Comparison of ENCODE assay signal across 26 cellular contexts in the genomic region with DNA sequence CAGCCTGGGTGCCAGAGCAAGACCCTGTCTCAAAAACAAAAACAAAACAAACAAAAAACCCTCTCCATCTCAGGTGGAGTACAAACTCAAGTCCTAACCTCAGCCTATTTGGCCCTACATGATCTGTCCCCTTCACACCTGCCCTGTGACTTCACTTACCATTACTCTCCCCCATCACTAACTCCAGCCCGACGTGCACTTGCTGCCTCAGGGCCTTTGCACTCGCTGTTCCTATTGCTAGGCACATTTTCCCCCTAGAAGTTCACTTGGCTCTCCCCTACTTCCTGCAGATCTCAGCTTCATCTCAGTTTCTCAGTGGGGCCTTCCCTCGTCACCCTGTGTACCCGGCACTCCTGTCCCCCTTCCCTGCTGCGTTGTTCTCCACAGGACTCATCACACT. TPM values are rescaled to one million over a fixed set of nuclear protein-coding genes. Genes with fewer than 3 reads are reported as not detected.
"Had no signal": no experiment of that assay in that cellular context is flagged by ENCODE, and none has a peak within 500 bp of the region (broad histone marks: within the 10 kb centered on the region; RNA-seq: fewer than 3 reads in every experiment).

No MANE protein-coding gene starts in this region.

- H3K27me3 ChIP-seq: left lung, ovary, right atrium auricular region, right lobe of liver, stomach, testis, thyroid gland, transverse colon, upper lobe of left lung had no signal

- H3K27ac ChIP-seq: left lung, lower lobe of right lung, neural progenitor cell, ovary, right atrium auricular region, right lobe of liver, stomach, testis, thyroid gland, transverse colon, upper lobe of left lung had no signal

- H3K9me3 Mint-ChIP-seq: immature natural killer cell; naive thymus-derived CD8-positive, alpha-beta T cell; nephron; stimulated activated naive B cell treated with anti-CD40 and anti-IgM and Interleukin-4, amounts not matched to agents 10 μg/mL and 1 μg/mL and 100 μg/mL, for 72 hours had no signal

- H3K4me1 ChIP-seq: right lobe of liver, testis, thyroid gland had no signal

- H3K36me3 ChIP-seq: left lung, lower lobe of right lung, neural progenitor cell, ovary, right atrium auricular region, right lobe of liver, stomach, thyroid gland, transverse colon, upper lobe of left lung had no signal

- FAIRE-seq: islet of Langerhans, kidney had no signal

- H3K27ac Mint-ChIP-seq: immature natural killer cell; naive thymus-derived CD8-positive, alpha-beta T cell; nephron; neural progenitor cell; progenitor cell of endocrine pancreas; stimulated activated naive B cell treated with anti-CD40 and anti-IgM and Interleukin-4, amounts not matched to agents 10 μg/mL and 1 μg/mL and 100 μg/mL, for 72 hours had no signal

- H3K4me3 ChIP-seq: left lung, lower lobe of right lung, neural progenitor cell, ovary, right atrium auricular region, right lobe of liver, smooth muscle cell, stomach, testis, thyroid gland, transverse colon, upper lobe of left lung had no signal

- ATAC-seq: left colon; left lung; lower lobe of right lung; naive thymus-derived CD8-positive, alpha-beta T cell; right lobe of liver; stimulated activated naive B cell treated with anti-CD40 and anti-IgM and Interleukin-4, amounts not matched to agents 10 μg/mL and 1 μg/mL and 100 μg/mL, for 72 hours; stimulated activated naive CD8-positive, alpha-beta T cell treated with anti-CD3 and anti-CD28 coated beads, Interleukin-15, Interleukin-2, amounts not matched to agents 100 U/mL and 50 U/mL, for 24 hours had no signal

- DNase-seq: hypothalamus; immature natural killer cell; kidney; left colon; left lung; lower lobe of right lung; mammary epithelial cell; mesenchymal stem cell; naive thymus-derived CD8-positive, alpha-beta T cell; ovary; right lobe of liver; stimulated activated CD4-positive, alpha-beta T cell treated with anti-CD3 and anti-CD28 coated beads, Interleukin-1b, Interleukin-23, amount 100 ng/mL, for 48 hours; stimulated activated CD4-positive, alpha-beta T cell treated with anti-CD3 and anti-CD28 coated beads, Interleukin-2, amount 100 ng/mL, for 48 hours; stimulated activated naive B cell treated with anti-CD40 and anti-IgM and Interleukin-4, amounts not matched to agents 10 μg/mL and 1 μg/mL and 100 μg/mL, for 72 hours; stimulated activated naive CD8-positive, alpha-beta T cell treated with anti-CD3 and anti-CD28 coated beads, Interleukin-15, Interleukin-2, amounts not matched to agents 100 U/mL and 50 U/mL, for 24 hours; stomach; testis; thyroid gland; transverse colon; upper lobe of left lung had no signal

- H3K4me1 Mint-ChIP-seq: immature natural killer cell; naive thymus-derived CD8-positive, alpha-beta T cell; stimulated activated naive B cell treated with anti-CD40 and anti-IgM and Interleukin-4, amounts not matched to agents 10 μg/mL and 1 μg/mL and 100 μg/mL, for 72 hours had no signal

- H3K36me3 Mint-ChIP-seq: immature natural killer cell; naive thymus-derived CD8-positive, alpha-beta T cell; neural progenitor cell; stimulated activated naive B cell treated with anti-CD40 and anti-IgM and Interleukin-4, amounts not matched to agents 10 μg/mL and 1 μg/mL and 100 μg/mL, for 72 hours had no signal

- H3K9me3 ChIP-seq: left lung, lower lobe of right lung, ovary, right atrium auricular region, right lobe of liver, stomach, testis, thyroid gland, transverse colon, upper lobe of left lung had no signal

- H3K4me3 Mint-ChIP-seq: immature natural killer cell; naive thymus-derived CD8-positive, alpha-beta T cell; nephron; neural progenitor cell; stimulated activated naive B cell treated with anti-CD40 and anti-IgM and Interleukin-4, amounts not matched to agents 10 μg/mL and 1 μg/mL and 100 μg/mL, for 72 hours had no signal

RNA-seq across cellular contexts. Expression of a gene that starts 8.5 kb away (rescaled TPM):
- total RNA-seq: naive thymus-derived CD8-positive, alpha-beta T cell had no signal
